31 cellular contexts compared by ENCODE assay signal in genomic region chr7:155062431-155062830, GRCh38. TPM values are rescaled to one million over a fixed set of nuclear protein-coding genes. Genes with fewer than 3 reads are reported as not detected.
"Had no signal": no experiment of that assay in that cellular context is flagged by ENCODE, and none has a peak within 500 bp of the region (broad histone marks: within the 10 kb centered on the region; RNA-seq: fewer than 3 reads in every experiment).

No MANE protein-coding gene starts in this region.

- H3K4me3 Mint-ChIP-seq: dendritic cell treated with granulocyte-macrophage colony-stimulating factor and Interleukin-4, amounts not matched to agents 40 ng/mL and 50 ng/mL, for 4 days; mesothelial cell of epicardium; naive B cell had no signal

- H3K9me3 ChIP-seq: colonic mucosa, esophagus muscularis mucosa, gastrocnemius medialis, heart right ventricle, left lung, lower lobe of right lung, mucosa of descending colon had no signal

- DNase-seq: colonic mucosa; cortex of kidney; effector CD8-positive, alpha-beta T cell; foreskin fibroblast; foreskin melanocyte; gastrocnemius medialis; glutamatergic neuron; head of caudate nucleus; heart right ventricle; hippocampal formation; left cardiac atrium; left lung; left ventricle myocardium superior; lower lobe of right lung; mesenchymal stem cell; mucosa of descending colon; naive B cell had no signal

- H3K4me1 ChIP-seq: colonic mucosa, esophagus muscularis mucosa, left lung, lower lobe of right lung had no signal

- H3K4me1 Mint-ChIP-seq: mesothelial cell of epicardium, naive B cell had no signal

- H3K4me3 ChIP-seq: colonic mucosa, esophagus muscularis mucosa, gastrocnemius medialis, heart right ventricle, left lung, lower lobe of right lung, mucosa of descending colon had no signal

- H3K27me3 ChIP-seq: colonic mucosa, gastrocnemius medialis, left lung had no signal

- H3K27me3 Mint-ChIP-seq: dendritic cell treated with granulocyte-macrophage colony-stimulating factor and Interleukin-4, amounts not matched to agents 40 ng/mL and 50 ng/mL, for 4 days had no signal

- H3K9me3 Mint-ChIP-seq: dendritic cell treated with granulocyte-macrophage colony-stimulating factor and Interleukin-4, amounts not matched to agents 40 ng/mL and 50 ng/mL, for 4 days; mesothelial cell of epicardium had no signal

- ATAC-seq: gastrocnemius medialis, heart right ventricle, left cardiac atrium, left lung, left ventricle myocardium superior, lower lobe of right lung, mucosa of descending colon had no signal

- H3K36me3 Mint-ChIP-seq: mesothelial cell of epicardium, naive B cell had no signal

- H3K27ac ChIP-seq: colonic mucosa, esophagus muscularis mucosa, gastrocnemius medialis, heart right ventricle, left lung, lower lobe of right lung had no signal

- H3K27ac Mint-ChIP-seq: dendritic cell treated with granulocyte-macrophage colony-stimulating factor and Interleukin-4, amounts not matched to agents 40 ng/mL and 50 ng/mL, for 4 days; mesothelial cell of epicardium; naive B cell had no signal

RNA-seq across cellular contexts. Expression of gene HTR5A, which starts 7.7 kb away (rescaled TPM):
- total RNA-seq: colonic mucosa, dermis microvascular lymphatic vessel endothelial cell, endothelial cell of umbilical vein, epithelial cell of proximal tubule, esophagus muscularis mucosa, gastrocnemius medialis, glomerular endothelial cell, heart right ventricle, kidney epithelial cell, left cardiac atrium, left lung, left ventricle myocardium superior, lower leg skin, lower lobe of right lung, lung microvascular endothelial cell, mesenteric fat pad, mesothelial cell of epicardium, mucosa of descending colon, myocyte had no signal
- polyA plus RNA-seq: endothelial cell of umbilical vein, esophagus, heart right ventricle, keratinocyte had no signal
